1 cellular context compared by ENCODE assay signal in genomic region chr6:150867117-150867516, GRCh38.
TF ChIP-seq lines count a peak whose summit lies in the region.

No MANE protein-coding gene starts in this region.

TF ChIP-seq in HepG2, 621 proteins besides CTCF, POLR2A, EP300 and RAD21 (continued from another document and continues in another):
- TF ChIP-seq ZNF414 (CRISPR knock-in tag; IDR thresholded peaks at IDR 0.05) (no peak), ZNF225 (CRISPR knock-in tag; IDR thresholded peaks at IDR 0.05) (no peak), ZNF33B (CRISPR knock-in tag; IDR thresholded peaks at IDR 0.05) (no peak), GRHL1 (CRISPR knock-in tag; conservative IDR thresholded peaks at IDR 0.05) (no peak), KIAA2018 (CRISPR knock-in tag; IDR thresholded peaks at IDR 0.05; ENCODE audit: borderline replicate concordance) (no peak), ZNF160 (CRISPR knock-in tag; IDR thresholded peaks at IDR 0.05) (no peak), ATF2 (CRISPR knock-in tag; IDR thresholded peaks at IDR 0.05) (no peak), REL (CRISPR knock-in tag; conservative IDR thresholded peaks at IDR 0.05) (no peak), ATF3 (CRISPR knock-in tag; IDR thresholded peaks at IDR 0.05) (no peak), ZNF660 (CRISPR knock-in tag; IDR thresholded peaks at IDR 0.05; ENCODE audit: borderline replicate concordance, low read depth) (no peak), FOXJ3 (CRISPR knock-in tag; IDR thresholded peaks at IDR 0.05; ENCODE audit: borderline replicate concordance) (no peak), CENPX (CRISPR knock-in tag; IDR thresholded peaks at IDR 0.05) (no peak), THRA (CRISPR knock-in tag; IDR thresholded peaks at IDR 0.05; ENCODE audit: borderline replicate concordance) (no peak), GABPB1 (CRISPR knock-in tag; IDR thresholded peaks at IDR 0.05) (no peak), BCL6 (CRISPR knock-in tag; IDR thresholded peaks at IDR 0.05) (no peak), ZSCAN20 (CRISPR knock-in tag; IDR thresholded peaks at IDR 0.05; ENCODE audit: borderline replicate concordance) (peak; percentile 41; the same call in 1 of the 2 replicates), ISX (CRISPR knock-in tag; conservative IDR thresholded peaks at IDR 0.05) (no peak), ZNF570 (CRISPR knock-in tag; IDR thresholded peaks at IDR 0.05; ENCODE audit: borderline replicate concordance) (no peak), NFE2 (CRISPR knock-in tag; IDR thresholded peaks at IDR 0.05) (no peak), NAIF1 (CRISPR knock-in tag; IDR thresholded peaks at IDR 0.05; ENCODE audit: borderline replicate concordance) (no peak), TEAD3 (CRISPR knock-in tag; optimal IDR thresholded peaks at IDR 0.05; ENCODE audit: borderline replicate concordance) (no peak), ZNF710 (CRISPR knock-in tag; IDR thresholded peaks at IDR 0.05; ENCODE audit: borderline replicate concordance) (no peak; the same call in 1 of the 2 replicates), ZNF513 (CRISPR knock-in tag; conservative IDR thresholded peaks at IDR 0.05) (no peak), ZNF609 (CRISPR knock-in tag; IDR thresholded peaks at IDR 0.05; ENCODE audit: borderline replicate concordance) (no peak), SIX1 (CRISPR knock-in tag; IDR thresholded peaks at IDR 0.05; ENCODE audit: borderline replicate concordance) (no peak), ZNF775 (CRISPR knock-in tag; IDR thresholded peaks at IDR 0.05; ENCODE audit: borderline replicate concordance) (no peak), SMAD3 (CRISPR knock-in tag; IDR thresholded peaks at IDR 0.05) (no peak)
